Comparison of ENCODE assay signal across 1 cellular context in genomic region chr1:40076895-40077312, GRCh38.
TF ChIP-seq lines count a peak whose summit lies in the region.

No MANE protein-coding gene starts in this region.

TF ChIP-seq in HepG2, 621 proteins besides CTCF, POLR2A, EP300 and RAD21:
- TF ChIP-seq MBNL3 (CRISPR knock-in tag; conservative IDR thresholded peaks at IDR 0.05) = no peak
- no peak for TF ChIP-seq ZNF589 (CRISPR knock-in tag; conservative IDR thresholded peaks at IDR 0.05)
- no peak for TF ChIP-seq POLR2AphosphoS5 (IDR thresholded peaks at IDR 0.05; ENCODE audit: low read depth, low read length)
- no peak for TF ChIP-seq MYPOP (CRISPR knock-in tag; IDR thresholded peaks at IDR 0.05)
- TF ChIP-seq ZNF367 (CRISPR knock-in tag; IDR thresholded peaks at IDR 0.05; ENCODE audit: borderline replicate concordance) = no peak
- no peak for TF ChIP-seq ATF5 (CRISPR knock-in tag; IDR thresholded peaks at IDR 0.05; ENCODE audit: low read depth)
- no peak for TF ChIP-seq KAT2B (IDR thresholded peaks at IDR 0.05; ENCODE audit: borderline replicate concordance, low read depth, low read length)
- TF ChIP-seq CEBPB (IDR thresholded peaks at IDR 0.05; ENCODE audit: borderline replicate concordance, low read depth, low read length) = no peak
- TF ChIP-seq GABPA (IDR thresholded peaks at IDR 0.05; ENCODE audit: low read depth, low read length) = no peak
- TF ChIP-seq GABPA (CRISPR knock-in tag; IDR thresholded peaks at IDR 0.05; ENCODE audit: low read depth) = no peak
- TF ChIP-seq ZNF10 (CRISPR knock-in tag; IDR thresholded peaks at IDR 0.05; ENCODE audit: borderline replicate concordance, low read depth) = no peak
- TF ChIP-seq ZUFSP (CRISPR knock-in tag; IDR thresholded peaks at IDR 0.05; ENCODE audit: borderline replicate concordance) = no peak
- TF ChIP-seq ZNF362 (CRISPR knock-in tag; IDR thresholded peaks at IDR 0.05; ENCODE audit: borderline replicate concordance) = no peak
- TF ChIP-seq HOXA3 (CRISPR knock-in tag; IDR thresholded peaks at IDR 0.05) = no peak
- TF ChIP-seq ZNF605 (CRISPR knock-in tag; IDR thresholded peaks at IDR 0.05) = no peak
- TF ChIP-seq PTBP1 (IDR thresholded peaks at IDR 0.05; ENCODE audit: low read depth, low read length, poor library complexity, severe bottlenecking) = no peak
- no peak for TF ChIP-seq KDM3A (CRISPR knock-in tag; IDR thresholded peaks at IDR 0.05; ENCODE audit: low read depth)
- no peak for TF ChIP-seq ZMYM2 (CRISPR knock-in tag; IDR thresholded peaks at IDR 0.05)
